In the genomic region with DNA sequence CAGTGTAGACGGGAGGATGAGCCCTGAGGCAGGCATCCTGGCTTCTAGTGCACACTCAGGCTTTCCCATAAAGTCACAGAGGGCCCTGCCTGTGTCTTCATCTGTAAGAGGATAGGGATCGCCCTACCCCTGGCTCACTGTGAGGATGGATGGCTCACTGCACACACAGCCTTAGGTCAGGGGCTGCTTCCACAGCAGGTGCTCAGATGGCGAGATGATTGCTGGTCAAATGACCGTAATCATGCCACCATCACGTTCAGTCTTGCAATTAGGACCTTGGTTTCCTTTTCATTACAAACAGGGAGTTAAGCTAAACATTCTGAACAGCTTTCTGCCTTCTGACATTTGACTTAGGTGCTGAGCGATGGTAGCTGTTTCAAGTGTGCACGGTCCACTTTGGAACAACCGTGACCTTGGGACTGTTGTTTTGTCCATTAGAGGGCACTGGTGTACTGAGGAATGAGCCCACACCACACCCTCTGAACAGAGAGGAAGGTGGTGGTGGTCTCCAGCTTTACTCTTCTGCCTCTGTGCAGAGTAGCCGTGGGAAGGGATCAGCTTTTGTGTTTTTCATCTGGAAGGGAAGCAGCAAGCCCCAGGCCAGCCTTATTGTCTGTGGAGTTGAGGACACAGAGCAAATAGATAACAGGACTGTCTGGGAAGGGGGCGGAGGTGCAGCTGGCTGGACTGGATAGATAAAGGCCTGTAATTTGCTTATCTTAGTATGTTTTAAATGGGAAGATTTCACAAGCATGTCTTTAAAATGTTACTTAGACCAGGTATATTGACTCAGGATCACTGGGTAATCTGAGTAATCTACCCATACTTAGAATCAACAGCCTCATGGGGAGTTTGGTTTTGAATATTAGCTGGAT, we compare ENCODE assay signal across 10 cellular contexts.
DNase-seq lines count a peak whose midpoint lies in the region; ATAC-seq and TF ChIP-seq lines count a peak whose summit lies in the region.
"Had no signal": no experiment of that assay in that cellular context is flagged by ENCODE, and none has a peak within 500 bp of the region (broad histone marks: within the 10 kb centered on the region; RNA-seq: fewer than 3 reads in every experiment).

No MANE protein-coding gene starts in this region.

- TF ChIP-seq CTCF in BJ (IDR thresholded peaks at IDR 0.05; ENCODE audit: insufficient read depth, low read depth, low read length), result peak; percentile 24; the same call in 1 of the 2 replicates
- TF ChIP-seq CTCF in adrenal gland (IDR thresholded peaks at IDR 0.05), result peak; percentile 20 to 42 (median 33)
- no peak for TF ChIP-seq CTCF in left lung (IDR thresholded peaks at IDR 0.05)

- no peak for TF ChIP-seq POLR2A in adrenal gland (IDR thresholded peaks at IDR 0.05)

- no peaks in the 10 kb centered on the region for H3K27me3 ChIP-seq in BJ (ENCODE audit: control insufficient read depth, insufficient read depth, low read length)
- no peaks in the 10 kb centered on the region for H3K27me3 ChIP-seq in HUES48 (ENCODE audit: control insufficient read depth, insufficient read depth, low read length)
- no peaks in the 10 kb centered on the region for H3K27me3 ChIP-seq in adrenal gland
- no peaks in the 10 kb centered on the region for H3K27me3 ChIP-seq in left lung

- peak; percentile 56 for ATAC-seq in left lung
- no peak for ATAC-seq in HG02970 (IDR thresholded peaks at IDR 0.05; ENCODE audit: low FRiP score, unreplicated experiment)
- ATAC-seq in HG02588 (IDR thresholded peaks at IDR 0.05; ENCODE audit: unreplicated experiment), result no peak

- DNase-seq in BJ (ENCODE audit: low read depth) (no peak), adrenal gland (peak in 1 of 7 donors; percentile 10), left lung (no peak), NCI-H1092 treated with DMSO at 0.1 percent for 48 hours (lab: John Stamatoyannopoulos, UW) (no peak)
- no peak for DNase-seq in stimulated activated CD4-positive, alpha-beta T cell treated with anti-CD3 and anti-CD28 coated beads, Interleukin-4, amount 100 ng/mL, for 24 hours
- DNase-seq: activated T-cell treated with anti-CD3 and anti-CD28 coated beads, Interleukin-2, amount 50 U/mL, for 48 hours; PC-9 had no signal

- POLR2A ChIA-PET in BJ (lab: Charles Lee), result no interaction called here

- 64 to 79% (median 71%) methylated on average over 10 of the region's 10 CpGs for WGBS in adrenal gland, 4 donors

- intact Hi-C loops in adrenal gland (cut with DNase I) (no loop called here), left lung (cut with DNase I) (no loop called here)

- H3K9ac ChIP-seq in HUES48 (ENCODE audit: low read depth, low read length), result no peak overlapping the region

- CTCF ChIA-PET in BJ (lab: Yijun Ruan, JAX), result interaction anchor here (0.6 to 2.0 kb wide), 7 partner anchors 8 to 217 kb away, joined by 3 to 4 read pairs (median 4); no protein-coding TSS in a partner anchor

- H3K27ac ChIP-seq in HUES48 (ENCODE audit: low read depth, low read length), result peak overlapping the region; percentile 29
- no peak overlapping the region for H3K27ac ChIP-seq in adrenal gland
- H3K27ac ChIP-seq in left lung, result no peak overlapping the region
- H3K27ac ChIP-seq: PC-9 had no signal

- H3K36me3 ChIP-seq in BJ (ENCODE audit: control insufficient read depth, insufficient read depth, low read length), result peaks cover 21% of the 10 kb centered on the region
- H3K36me3 ChIP-seq in HUES48 (ENCODE audit: control insufficient read depth, insufficient read depth, low read length), result peaks cover 34% of the 10 kb centered on the region
- peaks cover 0 to 6% of the 10 kb centered on the region in 2 donors for H3K36me3 ChIP-seq in adrenal gland (replicated peaks in 1 of 2)
- peaks cover 0 to 24% of the 10 kb centered on the region in 2 donors for H3K36me3 ChIP-seq in left lung

- H3K4me3 ChIP-seq in BJ (ENCODE audit: low read depth, low read length) (no peak overlapping the region), HUES48 (ENCODE audit: low read depth, low read length) (no peak overlapping the region), adrenal gland (no peak overlapping the region), left lung (no peak overlapping the region)
- H3K4me3 ChIP-seq: PC-9 had no signal

- peaks cover 14% of the 10 kb centered on the region for H3K4me1 ChIP-seq in HUES48 (ENCODE audit: control insufficient read depth, insufficient read depth, low read length)
- no peaks in the 10 kb centered on the region for H3K4me1 ChIP-seq in adrenal gland (replicated peaks in 1 of 2)
- H3K4me1 ChIP-seq in left lung, result peaks cover 0 to 18% of the 10 kb centered on the region in 2 donors

- no peaks in the 10 kb centered on the region for H3K9me3 ChIP-seq in HUES48 (ENCODE audit: control insufficient read depth, insufficient read depth, low read length)
- no peaks in the 10 kb centered on the region for H3K9me3 ChIP-seq in adrenal gland (replicated peaks in 1 of 3)
- no peaks in the 10 kb centered on the region for H3K9me3 ChIP-seq in left lung

Comparison
In these comparisons a context has a peak if more than half of its experiments do, and no peak if none do; other contexts are left out.
1. CTCF ChIP-seq: peak in BJ (single experiment) and adrenal gland (6 of 6); none in left lung (0 of 2).